Comparison of ENCODE assay signal across 13 cellular contexts in the genomic region with DNA sequence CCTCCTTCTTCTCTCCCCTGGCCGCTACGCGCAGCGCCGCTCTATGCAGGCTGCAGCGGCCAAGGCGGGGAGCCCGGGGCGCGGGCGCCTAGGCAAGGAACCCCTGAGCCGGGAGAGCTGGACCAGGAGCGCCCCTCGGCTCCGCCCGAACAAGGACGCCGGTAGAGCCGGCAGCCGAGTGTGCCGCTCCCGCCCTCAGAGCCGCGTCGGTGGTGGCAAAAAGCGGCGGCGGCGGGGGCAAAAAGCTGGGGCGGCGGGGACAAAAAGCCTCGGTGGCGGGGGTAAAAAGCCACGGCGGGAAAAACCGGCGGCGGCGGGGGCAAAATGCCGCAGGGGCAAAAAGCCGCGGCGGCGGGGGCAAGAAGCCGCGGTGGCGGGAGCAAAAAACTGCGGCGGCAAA. TPM values are rescaled to one million over a fixed set of nuclear protein-coding genes. Genes with fewer than 3 reads are reported as not detected.
"Had no signal": no experiment of that assay in that cellular context is flagged by ENCODE, and none has a peak within 500 bp of the region (broad histone marks: within the 10 kb centered on the region; RNA-seq: fewer than 3 reads in every experiment).

No MANE protein-coding gene starts in this region.

RNA-seq across cellular contexts. Expression of a gene that starts 25.1 kb away (rescaled TPM):
- total RNA-seq: activated B cell treated with CpG ODN at 0.5 μM for 24 hours; activated CD4-positive, alpha-beta memory T cell treated with anti-CD3 and anti-CD28 coated beads for 36 hours; activated CD4-positive, alpha-beta memory T cell treated with anti-CD3 and anti-CD28 coated beads, Interleukin-2, amount 10 ng/mL, durations not matched to agents 7 days and 5 days; activated CD4-positive, alpha-beta T cell treated with anti-CD3 and anti-CD28 coated beads, Interleukin-2, amount 10 ng/mL, durations not matched to agents 24 days and 14 days; activated CD8-positive, alpha-beta memory T cell treated with anti-CD3 and anti-CD28 coated beads for 36 hours; activated CD8-positive, alpha-beta memory T cell treated with anti-CD3 and anti-CD28 coated beads, Interleukin-2, amount 10 ng/mL, durations not matched to agents 7 days and 5 days; activated CD8-positive, alpha-beta T cell treated with anti-CD3 and anti-CD28 coated beads for 36 hours; activated CD8-positive, alpha-beta T cell treated with anti-CD3 and anti-CD28 coated beads, Interleukin-2, amount 10 ng/mL, durations not matched to agents 7 days and 5 days; T-cell; T-helper 1 cell treated with Interleukin-12 subunit alpha and Interleukin-12 subunit beta and Interleukin-4 antibody, amounts not matched to agents 30 ng/mL and 1 ng/mL, for 36 hours; T-helper 17 cell; T-helper 2 cell treated with Interferon-gamma antibody and Interleukin-4, amounts not matched to agents 100 ng/mL and 5 ng/mL, for 36 hours; WTC11 had no signal
